ENCODE assay signal across 11 cellular contexts in genomic region chrX:147875866-147876596, GRCh38. TPM values are rescaled to one million over a fixed set of nuclear protein-coding genes. Genes with fewer than 3 reads are reported as not detected.
DNase-seq lines count a peak whose midpoint lies in the region; ATAC-seq, FAIRE-seq and TF ChIP-seq lines count a peak whose summit lies in the region.
"Had no signal": no experiment of that assay in that cellular context is flagged by ENCODE, and none has a peak within 500 bp of the region (broad histone marks: within the 10 kb centered on the region; RNA-seq: fewer than 3 reads in every experiment).

No MANE protein-coding gene starts in this region.

- H3K79me2 ChIP-seq in astrocyte (ENCODE audit: insufficient read depth, low read length), result no peaks in the 10 kb centered on the region

- no peaks in the 10 kb centered on the region for H3K4me1 Mint-ChIP-seq in astrocyte (ENCODE audit: low read depth, unreplicated experiment)
- peaks cover 0 to 6% of the 10 kb centered on the region in 2 donors for H3K4me1 Mint-ChIP-seq in stimulated activated naive B cell treated with anti-CD40 and anti-IgM and Interleukin-4, amounts not matched to agents 10 μg/mL and 1 μg/mL and 100 μg/mL, for 72 hours
- H3K4me1 Mint-ChIP-seq: activated CD4-positive, alpha-beta T cell treated with anti-CD3 and anti-CD28 coated beads, Interleukin-2, amount 10 ng/mL, durations not matched to agents 24 days and 14 days had no signal

- no peaks in the 10 kb centered on the region for H3K4me1 ChIP-seq in astrocyte (ENCODE audit: insufficient read depth, low read length)

- H3K4me3 ChIP-seq in astrocyte (ENCODE audit: insufficient read depth, low read depth, low read length) (no peak overlapping the region), coronary artery (no peak overlapping the region)

- no peaks in the 10 kb centered on the region for H3K36me3 ChIP-seq in astrocyte (ENCODE audit: insufficient read depth, low read length)

- H3K36me3 Mint-ChIP-seq in astrocyte (ENCODE audit: low read depth, unreplicated experiment), result no peaks in the 10 kb centered on the region
- H3K36me3 Mint-ChIP-seq in stimulated activated naive B cell treated with anti-CD40 and anti-IgM and Interleukin-4, amounts not matched to agents 10 μg/mL and 1 μg/mL and 100 μg/mL, for 72 hours, result peaks cover 0 to 2% of the 10 kb centered on the region in 2 donors

- H3K4me2 ChIP-seq in astrocyte (ENCODE audit: low read length), result no peak overlapping the region

- no peak overlapping the region for H3K9ac ChIP-seq in astrocyte (ENCODE audit: low read length)

- H3K27me3 ChIP-seq in astrocyte (ENCODE audit: insufficient read depth, low read length), result no peaks in the 10 kb centered on the region

- peak; percentile 92 for FAIRE-seq in astrocyte (lab: Jason Lieb, UNC)
- FAIRE-seq: H1 had no signal

- no peak overlapping the region for H3K4me3 Mint-ChIP-seq in astrocyte (ENCODE audit: unreplicated experiment)
- H3K4me3 Mint-ChIP-seq in stimulated activated naive B cell treated with anti-CD40 and anti-IgM and Interleukin-4, amounts not matched to agents 10 μg/mL and 1 μg/mL and 100 μg/mL, for 72 hours, result no peak overlapping the region
- H3K4me3 Mint-ChIP-seq: activated CD4-positive, alpha-beta T cell treated with anti-CD3 and anti-CD28 coated beads, Interleukin-2, amount 10 ng/mL, durations not matched to agents 24 days and 14 days; B cell had no signal

- ATAC-seq in GM19467 (IDR thresholded peaks at IDR 0.05; ENCODE audit: unreplicated experiment), result peak; percentile 97
- ATAC-seq in HG03108 (IDR thresholded peaks at IDR 0.05; ENCODE audit: unreplicated experiment), result peak; percentile 96
- no peak for ATAC-seq in stimulated activated naive B cell treated with anti-CD40 and anti-IgM and Interleukin-4, amounts not matched to agents 10 μg/mL and 1 μg/mL and 100 μg/mL, for 72 hours (replicated peaks)

- H3K27ac Mint-ChIP-seq in astrocyte (ENCODE audit: unreplicated experiment), result no peak overlapping the region
- no peak overlapping the region for H3K27ac Mint-ChIP-seq in stimulated activated naive B cell treated with anti-CD40 and anti-IgM and Interleukin-4, amounts not matched to agents 10 μg/mL and 1 μg/mL and 100 μg/mL, for 72 hours
- H3K27ac Mint-ChIP-seq: activated CD4-positive, alpha-beta T cell treated with anti-CD3 and anti-CD28 coated beads, Interleukin-2, amount 10 ng/mL, durations not matched to agents 24 days and 14 days; B cell had no signal

- H3K27me3 Mint-ChIP-seq in astrocyte (ENCODE audit: low read depth, unreplicated experiment), result no peaks in the 10 kb centered on the region
- no peaks in the 10 kb centered on the region for H3K27me3 Mint-ChIP-seq in stimulated activated naive B cell treated with anti-CD40 and anti-IgM and Interleukin-4, amounts not matched to agents 10 μg/mL and 1 μg/mL and 100 μg/mL, for 72 hours
- H3K27me3 Mint-ChIP-seq: activated CD4-positive, alpha-beta T cell treated with anti-CD3 and anti-CD28 coated beads, Interleukin-2, amount 10 ng/mL, durations not matched to agents 24 days and 14 days had no signal

- H3K27ac ChIP-seq in astrocyte (ENCODE audit: low read depth, low read length) (no peak overlapping the region), coronary artery (no peak overlapping the region)

- no peak overlapping the region for H2AFZ ChIP-seq in astrocyte (ENCODE audit: low read depth, low read length)

- H3K9me3 Mint-ChIP-seq in astrocyte (ENCODE audit: unreplicated experiment), result no peaks in the 10 kb centered on the region
- H3K9me3 Mint-ChIP-seq in stimulated activated naive B cell treated with anti-CD40 and anti-IgM and Interleukin-4, amounts not matched to agents 10 μg/mL and 1 μg/mL and 100 μg/mL, for 72 hours, result peaks cover 11 to 17% of the 10 kb centered on the region in 2 donors

- H4K20me1 ChIP-seq in astrocyte (ENCODE audit: insufficient read depth, low read length), result no peaks in the 10 kb centered on the region

- DNase-seq in CD1c-positive myeloid dendritic cell (ENCODE audit: extremely low spot score) (peak; percentile 2), astrocyte (ENCODE audit: low read depth) (no peak), coronary artery (ENCODE audit: low spot score) (no peak), NCI-H345 (lab: John Stamatoyannopoulos, UW) (no peak), SHP77 treated with DMSO at 0.1 percent for 48 hours (lab: John Stamatoyannopoulos, UW) (no peak)
- no peak for DNase-seq in stimulated activated naive B cell treated with anti-CD40 and anti-IgM and Interleukin-4, amounts not matched to agents 10 μg/mL and 1 μg/mL and 100 μg/mL, for 72 hours
- DNase-seq: activated CD4-positive, alpha-beta T cell treated with anti-CD3 and anti-CD28 coated beads, Interleukin-2, amount 10 ng/mL, durations not matched to agents 24 days and 14 days had no signal

- no peak for TF ChIP-seq CTCF in astrocyte (IDR thresholded peaks at IDR 0.05; ENCODE audit: insufficient read depth, low read depth, low read length)
- no peak for TF ChIP-seq CTCF in coronary artery (IDR thresholded peaks at IDR 0.05)

- no peaks in the 10 kb centered on the region for H3K9me3 ChIP-seq in astrocyte (ENCODE audit: insufficient read depth, low read depth, low read length)

RNA-seq across cellular contexts. Expression of gene FMR1, which starts 35.7 kb away (rescaled TPM):
- 45.6 and 45.9 TPM in 2 replicates for total RNA-seq in astrocyte

Comparison
In these comparisons a context has a peak if more than half of its experiments do, and no peak if none do; other contexts are left out.
1. ATAC-seq: peak in GM19467 (single experiment) and HG03108 (single experiment); none in stimulated activated naive B cell treated with anti-CD40 and anti-IgM and Interleukin-4, amounts not matched to agents 10 μg/mL and 1 μg/mL and 100 μg/mL, for 72 hours (0 of 2).